Comparison of ENCODE assay signal across 34 cellular contexts in genomic region chr13:44101347-44102083, GRCh38.
"Had no signal": no experiment of that assay in that cellular context is flagged by ENCODE, and none has a peak within 500 bp of the region (broad histone marks: within the 10 kb centered on the region; RNA-seq: fewer than 3 reads in every experiment).

No MANE protein-coding gene starts in this region.

- H3K27me3 ChIP-seq: ascending aorta, cardiac muscle cell, heart left ventricle, neutrophil, ovary, stomach, tibial artery had no signal

- H3K36me3 Mint-ChIP-seq: activated naive CD4-positive, alpha-beta T cell treated with anti-CD3 and anti-CD28 coated beads, Interleukin-2, amount 10 ng/mL, durations not matched to agents 7 days and 5 days; brain; naive B cell had no signal

- H3K36me3 ChIP-seq: ascending aorta, cardiac muscle cell, heart left ventricle, left ventricle myocardium inferior, neutrophil, ovary, prostate gland, stomach, tibial artery had no signal

- H3K4me3 Mint-ChIP-seq: activated naive CD4-positive, alpha-beta T cell treated with anti-CD3 and anti-CD28 coated beads, Interleukin-2, amount 10 ng/mL, durations not matched to agents 7 days and 5 days; activated naive CD8-positive, alpha-beta T cell treated with anti-CD3 and anti-CD28 coated beads, Interleukin-2, amount 10 ng/mL, durations not matched to agents 7 days and 5 days; activated T-helper 1 cell treated with anti-CD3 and anti-CD28 coated beads, Interleukin-12 subunit alpha, Interleukin-12 subunit beta, Interleukin-2, Interleukin-4 antibody, amounts not matched to agents 30 ng/mL and 10 ng/mL and 1 ng/mL, durations not matched to agents 14 hours and 24 hours and 36 hours; brain; endodermal cell; immature natural killer cell; naive B cell; nephron progenitor cell; stimulated activated naive B cell treated with anti-CD40 and anti-IgM and Interleukin-4, amounts not matched to agents 10 μg/mL and 1 μg/mL and 100 μg/mL, for 72 hours; T-helper 17 cell had no signal

- H3K4me1 Mint-ChIP-seq: activated naive CD4-positive, alpha-beta T cell treated with anti-CD3 and anti-CD28 coated beads, Interleukin-2, amount 10 ng/mL, durations not matched to agents 7 days and 5 days; activated naive CD8-positive, alpha-beta T cell treated with anti-CD3 and anti-CD28 coated beads, Interleukin-2, amount 10 ng/mL, durations not matched to agents 7 days and 5 days; immature natural killer cell; naive B cell; nephron progenitor cell; T-helper 17 cell had no signal

- H3K27ac ChIP-seq: ascending aorta, cardiac muscle cell, heart left ventricle, left ventricle myocardium inferior, neutrophil, ovary, prostate gland, stomach, tibial artery had no signal

- H3K9me3 Mint-ChIP-seq: activated naive CD4-positive, alpha-beta T cell treated with anti-CD3 and anti-CD28 coated beads, Interleukin-2, amount 10 ng/mL, durations not matched to agents 7 days and 5 days; activated T-helper 1 cell treated with anti-CD3 and anti-CD28 coated beads, Interleukin-12 subunit alpha, Interleukin-12 subunit beta, Interleukin-2, Interleukin-4 antibody, amounts not matched to agents 30 ng/mL and 10 ng/mL and 1 ng/mL, durations not matched to agents 14 hours and 24 hours and 36 hours had no signal

- H3K27me3 Mint-ChIP-seq: brain had no signal

- H3K9me3 ChIP-seq: ascending aorta, neutrophil, ovary, prostate gland, tibial artery had no signal

- DNase-seq: activated CD4-positive, alpha-beta T cell treated with anti-CD3 and anti-CD28 coated beads for 48 hours; activated CD4-positive, alpha-beta T cell treated with anti-CD3 and anti-CD28 coated beads, Interleukin-2, amount 50 U/mL, for 48 hours; activated CD8-positive, alpha-beta memory T cell treated with anti-CD3 and anti-CD28 coated beads, Interleukin-2, amount 50 U/mL, for 4 hours; activated effector memory CD4-positive, alpha-beta T cell treated with anti-CD3 and anti-CD28 coated beads, Interleukin-2, amount 50 U/mL, for 16 hours; activated naive CD4-positive, alpha-beta T cell treated with anti-CD3 and anti-CD28 coated beads, Interleukin-2, amount 10 ng/mL, durations not matched to agents 7 days and 5 days; activated naive CD8-positive, alpha-beta T cell treated with anti-CD3 and anti-CD28 coated beads, Interleukin-2, amount 10 ng/mL, durations not matched to agents 7 days and 5 days; activated T-cell treated with anti-CD3 and anti-CD28 coated beads, Interleukin-2, amount 50 U/mL, for 1 hour; cerebellar nuclear complex; cortex of kidney; endodermal cell; foreskin fibroblast; heart left ventricle; hypothalamus; immature natural killer cell; kidney glomerular epithelial cell; left ventricle myocardium inferior; naive B cell; nephron progenitor cell; ovary; stimulated activated CD4-positive, alpha-beta T cell treated with anti-CD3 and anti-CD28 coated beads, Interleukin-15, amount 100 ng/mL, for 24 hours; stimulated activated CD4-positive, alpha-beta T cell treated with anti-CD3 and anti-CD28 coated beads, Interleukin-2, amount 100 ng/mL, for 24 hours; stimulated activated naive B cell treated with anti-CD40 and anti-IgM and Interleukin-4, amounts not matched to agents 10 μg/mL and 1 μg/mL and 100 μg/mL, for 72 hours; stomach; T-helper 17 cell; T1000; tibial artery had no signal

- ATAC-seq: esophagus mucosa; heart left ventricle; stimulated activated naive B cell treated with anti-CD40 and anti-IgM and Interleukin-4, amounts not matched to agents 10 μg/mL and 1 μg/mL and 100 μg/mL, for 72 hours; T-helper 17 cell had no signal

- H3K27ac Mint-ChIP-seq: activated naive CD4-positive, alpha-beta T cell treated with anti-CD3 and anti-CD28 coated beads, Interleukin-2, amount 10 ng/mL, durations not matched to agents 7 days and 5 days; activated naive CD8-positive, alpha-beta T cell treated with anti-CD3 and anti-CD28 coated beads, Interleukin-2, amount 10 ng/mL, durations not matched to agents 7 days and 5 days; activated T-helper 1 cell treated with anti-CD3 and anti-CD28 coated beads, Interleukin-12 subunit alpha, Interleukin-12 subunit beta, Interleukin-2, Interleukin-4 antibody, amounts not matched to agents 30 ng/mL and 10 ng/mL and 1 ng/mL, durations not matched to agents 14 hours and 24 hours and 36 hours; brain; endodermal cell; immature natural killer cell; naive B cell; nephron progenitor cell; stimulated activated naive B cell treated with anti-CD40 and anti-IgM and Interleukin-4, amounts not matched to agents 10 μg/mL and 1 μg/mL and 100 μg/mL, for 72 hours; T-helper 17 cell had no signal

- H3K4me1 ChIP-seq: prostate gland had no signal

- H3K4me3 ChIP-seq: ascending aorta, cardiac muscle cell, heart left ventricle, left ventricle myocardium inferior, lung, ovary, prostate gland, stomach, tibial artery had no signal
